In the genomic region with DNA sequence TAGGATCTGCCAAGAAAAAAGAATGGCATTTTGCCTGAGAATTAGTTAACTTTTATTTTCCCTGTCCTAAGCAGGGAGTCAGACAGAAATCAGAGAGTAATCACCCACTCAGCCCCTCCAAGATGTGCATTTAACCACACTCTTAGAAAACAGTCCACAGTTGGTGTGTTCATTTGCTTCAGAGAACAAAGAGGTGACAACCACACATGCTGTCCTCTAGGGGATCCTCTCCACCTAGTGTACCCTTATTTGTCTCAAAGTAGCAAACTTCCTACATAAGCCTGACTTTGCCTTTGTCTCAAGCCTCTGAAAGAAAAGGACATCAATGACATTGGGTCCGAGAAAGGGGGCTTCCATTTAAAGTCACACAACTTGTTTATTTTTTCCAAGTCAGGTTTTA, we compare ENCODE assay signal across 39 cellular contexts.
DNase-seq lines count a peak whose midpoint lies in the region; ATAC-seq, FAIRE-seq and TF ChIP-seq lines count a peak whose summit lies in the region.
"Had no signal": no experiment of that assay in that cellular context is flagged by ENCODE, and none has a peak within 500 bp of the region (broad histone marks: within the 10 kb centered on the region; RNA-seq: fewer than 3 reads in every experiment).

No MANE protein-coding gene starts in this region.

- CTCF ChIA-PET in GM12878 (lab: Yijun Ruan, JAX), result interaction anchor here (0.8 to 1.4 kb wide), 2 partner anchors 12 to 13 kb away, joined by 3 to 4 read pairs; no protein-coding TSS in a partner anchor

- H3K4me1 Mint-ChIP-seq in activated T-cell treated with anti-CD3 and anti-CD28 coated beads, Interleukin-2, amount 50 U/mL, for 72 hours (ENCODE audit: low read depth), result no peaks in the 10 kb centered on the region
- H3K4me1 Mint-ChIP-seq: activated naive CD8-positive, alpha-beta T cell treated with anti-CD3 and anti-CD28 coated beads for 36 hours; IgD-negative memory B cell; immature natural killer cell; T-cell had no signal

- DNase-seq in NCI-H748 (lab: John Stamatoyannopoulos, UW; ENCODE audit: unreplicated experiment), result peak; percentile 54
- no peak for DNase-seq in NCI-H748 treated with DMSO at 0.1 percent for 48 hours (lab: John Stamatoyannopoulos, UW)
- DNase-seq in Karpas-422, result peak; percentile 63
- DNase-seq in GM12878 (ENCODE audit: low read depth, low spot score), result no peak
- DNase-seq in GM19240 (ENCODE audit: insufficient read length, low spot score), result no peak
- DNase-seq in activated T-cell treated with anti-CD3 and anti-CD28 coated beads, Interleukin-2, amount 50 U/mL, for 72 hours, result no peak
- no peak for DNase-seq in NCI-H226
- DNase-seq: 8988T; activated CD4-positive, alpha-beta T cell treated with anti-CD3 and anti-CD28 coated beads, Interleukin-2, amount 50 U/mL, for 1 hour; activated CD4-positive, CD25-positive, alpha-beta regulatory T cell; activated gamma-delta T cell; activated naive CD8-positive, alpha-beta T cell treated with anti-CD3 and anti-CD28 coated beads for 36 hours; activated T-cell treated with anti-CD3 and anti-CD28 coated beads, Interleukin-2, amount 50 U/mL, for 1 hour; aorta; Calu3; DMS79; HCEC 1CT; hypothalamus; immature natural killer cell; left cardiac atrium; NCI-H1105 treated with DMSO at 0.1 percent for 48 hours; NCI-H187 treated with DMSO at 0.1 percent for 48 hours; NCI-H2171; NCI-H524; SIG-M5; spleen; stimulated activated CD4-positive, alpha-beta T cell treated with anti-CD3 and anti-CD28 coated beads, Interleukin-2, amount 100 ng/mL, for 24 hours; T-cell; testis had no signal

- no peak for TF ChIP-seq RAD21 in GM12878 (IDR thresholded peaks at IDR 0.05; ENCODE audit: insufficient read depth, low read depth, low read length)

- H3K27ac ChIP-seq in Karpas-422 (ENCODE audit: low read length) (no peak overlapping the region), GM12878 (ENCODE audit: control insufficient read depth, insufficient read depth) (no peak overlapping the region)
- H3K27ac ChIP-seq: C4-2B, parathyroid adenoma, right atrium auricular region, spleen, testis had no signal

- no peak for TF ChIP-seq CTCF in GM12878 (IDR thresholded peaks at IDR 0.05 in 2 of 3, conservative IDR thresholded peaks at IDR 0.05 in 1 of 3; ENCODE audit: control insufficient read depth in 2 of 3, extremely low read depth in 1 of 3, insufficient read depth in 1 of 3, low read depth in 3 of 3, low read length in 3 of 3)

- H3K9me3 ChIP-seq in Karpas-422 (ENCODE audit: low read length) (peaks cover 8% of the 10 kb centered on the region), GM12878 (replicated peaks; ENCODE audit: control insufficient read depth, insufficient read depth, low read length) (no peaks in the 10 kb centered on the region; the same call in 2 of the 3 replicates), neuron (ENCODE audit: low read length) (no peaks in the 10 kb centered on the region)
- H3K9me3 ChIP-seq: testis had no signal

- peaks cover 18% of the 10 kb centered on the region for H3K27me3 Mint-ChIP-seq in activated T-cell treated with anti-CD3 and anti-CD28 coated beads, Interleukin-2, amount 50 U/mL, for 72 hours (ENCODE audit: low read depth)

- H3K4me2 ChIP-seq in Karpas-422 (ENCODE audit: low read depth, low read length, poor library complexity, severe bottlenecking), result peak overlapping the region; percentile 2
- H3K4me2 ChIP-seq in GM12878 (ENCODE audit: control insufficient read depth, insufficient read depth), result no peak overlapping the region

- POLR2A ChIA-PET in GM12878 (lab: Charles Lee), result no interaction called here

- H3K79me2 ChIP-seq in Karpas-422 (ENCODE audit: low read length), result no peaks in the 10 kb centered on the region
- no peaks in the 10 kb centered on the region for H3K79me2 ChIP-seq in GM12878 (ENCODE audit: control insufficient read depth, insufficient read depth, low read length)
- H3K79me2 ChIP-seq: parathyroid adenoma had no signal

- H3K9me3 Mint-ChIP-seq in activated T-cell treated with anti-CD3 and anti-CD28 coated beads, Interleukin-2, amount 50 U/mL, for 72 hours, result peaks cover 8 to 9% of the 10 kb centered on the region in 2 donors

- no peak overlapping the region for H3K27ac Mint-ChIP-seq in activated T-cell treated with anti-CD3 and anti-CD28 coated beads, Interleukin-2, amount 50 U/mL, for 72 hours
- H3K27ac Mint-ChIP-seq: activated naive CD8-positive, alpha-beta T cell treated with anti-CD3 and anti-CD28 coated beads for 36 hours; IgD-negative memory B cell; immature natural killer cell; stimulated activated naive CD8-positive, alpha-beta T cell treated with anti-CD3 and anti-CD28 coated beads, Interleukin-15, Interleukin-2, amounts not matched to agents 100 ng/mL and 50 ng/mL, for 24 hours; T-cell had no signal

- no peaks in the 10 kb centered on the region for H3K9me2 ChIP-seq in Karpas-422 (replicated peaks; ENCODE audit: insufficient read depth, low read length)

- in situ Hi-C loops in GM12878 (cut with MboI), result loop anchor here (25.0 kb wide), 1 partner anchor 1124 kb away; a partner anchor contains a TSS

- no TSS peak for BruUV-seq in GM12878 (replicated peaks; lab: Mats Ljungman, UMichigan)

- RAD21 ChIA-PET in GM12878 (lab: Charles Lee; ENCODE audit: unreplicated experiment), result no interaction called here

- no peaks in the 10 kb centered on the region for H3K27me3 ChIP-seq in Karpas-422 (ENCODE audit: low read length)
- no peaks in the 10 kb centered on the region for H3K27me3 ChIP-seq in GM12878 (replicated peaks in 1 of 2; ENCODE audit: control insufficient read depth in 2 of 2, insufficient read depth in 2 of 2, low read length in 1 of 2)
- H3K27me3 ChIP-seq in neuron (ENCODE audit: insufficient read depth, low read length), result no peaks in the 10 kb centered on the region
- H3K27me3 ChIP-seq: right atrium auricular region, spleen, testis had no signal

- H3K4me3 Mint-ChIP-seq in activated T-cell treated with anti-CD3 and anti-CD28 coated beads, Interleukin-2, amount 50 U/mL, for 72 hours, result no peak overlapping the region
- H3K4me3 Mint-ChIP-seq: activated naive CD8-positive, alpha-beta T cell treated with anti-CD3 and anti-CD28 coated beads for 36 hours; IgD-negative memory B cell; immature natural killer cell; nephron; stimulated activated naive CD8-positive, alpha-beta T cell treated with anti-CD3 and anti-CD28 coated beads, Interleukin-15, Interleukin-2, amounts not matched to agents 100 ng/mL and 50 ng/mL, for 24 hours; T-cell had no signal

- H3K36me3 ChIP-seq in Karpas-422 (ENCODE audit: insufficient read depth, low read length), result peaks cover 7% of the 10 kb centered on the region; the same call in 1 of the 2 replicates
- no peaks in the 10 kb centered on the region for H3K36me3 ChIP-seq in GM12878 (ENCODE audit: control insufficient read depth in 2 of 2, insufficient read depth in 2 of 2, low read length in 1 of 2)
- H3K36me3 ChIP-seq in neuron (ENCODE audit: insufficient read depth, low read length), result no peaks in the 10 kb centered on the region
- H3K36me3 ChIP-seq: right atrium auricular region, spleen had no signal

- intact Hi-C loops in GM12878 (cut with micrococcal nuclease; ENCODE audit: unreplicated experiment), result no loop called here

- H2AFZ ChIP-seq in Karpas-422 (ENCODE audit: low read length) (peak overlapping the region; percentile 49), GM12878 (ENCODE audit: control insufficient read depth, low read depth, low read length) (no peak overlapping the region), neuron (ENCODE audit: low read depth, low read length) (peak overlapping the region; percentile 63)
- H2AFZ ChIP-seq: parathyroid adenoma had no signal

- ATAC-seq in GM12878, result peak; percentile 69
- ATAC-seq in activated T-cell treated with anti-CD3 and anti-CD28 coated beads, Interleukin-2, amount 50 U/mL, for 72 hours (replicated peaks in 1 of 2), result no peak
- ATAC-seq: left cardiac atrium, T-cell had no signal

- SMC1A ChIA-PET in GM12878 (lab: Charles Lee; ENCODE audit: uncharacterized antibody, unreplicated experiment), result no interaction called here

- H3K4me3 ChIP-seq in Karpas-422 (ENCODE audit: low read length) (no peak overlapping the region), GM12878 (no peak overlapping the region), neuron (ENCODE audit: low read length) (no peak overlapping the region)
- H3K4me3 ChIP-seq: lung, right atrium auricular region, spleen, testis had no signal

- no peak overlapping the region for H3K9ac ChIP-seq in Karpas-422 (ENCODE audit: low read length)
- no peak overlapping the region for H3K9ac ChIP-seq in GM12878 (ENCODE audit: control insufficient read depth, insufficient read depth, low read length)
- H3K9ac ChIP-seq: parathyroid adenoma had no signal

- H4K20me1 ChIP-seq in Karpas-422 (ENCODE audit: insufficient read depth, low read depth, low read length), result no peaks in the 10 kb centered on the region
- H4K20me1 ChIP-seq in GM12878 (ENCODE audit: control insufficient read depth, insufficient read depth), result no peaks in the 10 kb centered on the region

- TF ChIP-seq POLR2A in GM12878 (IDR thresholded peaks at IDR 0.05; ENCODE audit: low read depth, low read length), result no peak

- 100% methylated on average over 1 of the region's 1 CpG for WGBS in GM12878 (ENCODE audit: insufficient coverage, insufficient replicate concordance, low lambda C conversion rate, missing lambda C conversion rate)

- H3K36me3 Mint-ChIP-seq in activated T-cell treated with anti-CD3 and anti-CD28 coated beads, Interleukin-2, amount 50 U/mL, for 72 hours (ENCODE audit: insufficient read depth in 2 of 2), result peaks cover 8 to 12% of the 10 kb centered on the region in 2 donors
- H3K36me3 Mint-ChIP-seq: T-cell had no signal

- FAIRE-seq in GM12878 (lab: Jason Lieb, UNC), result no peak
- FAIRE-seq: bronchial epithelial cell, GM18507 had no signal

- no peak; a peak in 1 of 4 replicates for TF ChIP-seq EP300 in GM12878 (IDR thresholded peaks at IDR 0.05; ENCODE audit: borderline replicate concordance in 1 of 2, control insufficient read depth in 1 of 2, low read depth in 2 of 2, low read length in 2 of 2)

- H3K4me1 ChIP-seq in Karpas-422 (ENCODE audit: low read length) (peaks cover 21% of the 10 kb centered on the region), GM12878 (ENCODE audit: control insufficient read depth, insufficient read depth, low read length) (no peaks in the 10 kb centered on the region), neuron (ENCODE audit: insufficient read depth, low read length) (no peaks in the 10 kb centered on the region)
- H3K4me1 ChIP-seq: parathyroid adenoma, right atrium auricular region, spleen, testis had no signal

TF ChIP-seq in GM12878, 131 proteins besides CTCF, POLR2A, EP300 and RAD21:
- TF ChIP-seq IKZF1 (conservative IDR thresholded peaks at IDR 0.05) (no peak), SMAD1 (IDR thresholded peaks at IDR 0.05; ENCODE audit: low read depth, partially characterized antibody) (no peak), KLF5 (IDR thresholded peaks at IDR 0.05; ENCODE audit: partially characterized antibody) (no peak), FOS (IDR thresholded peaks at IDR 0.05; ENCODE audit: borderline replicate concordance, extremely low read depth, insufficient read length) (no peak), EGR1 (IDR thresholded peaks at IDR 0.05; ENCODE audit: borderline replicate concordance in 1 of 2, low read depth in 2 of 2, low read length in 2 of 2) (no peak), MEF2B (IDR thresholded peaks at IDR 0.05; ENCODE audit: partially characterized antibody, poor library complexity, severe bottlenecking) (peak; percentile 57)

Comparison
In these comparisons a context has a peak if more than half of its experiments do, and no peak if none do; other contexts are left out.
1. DNase-seq: peak in NCI-H748 (single experiment) and Karpas-422 (single experiment); none in NCI-H748 treated with DMSO at 0.1 percent for 48 hours (single experiment), GM12878 (single experiment), GM19240 (single experiment), activated T-cell treated with anti-CD3 and anti-CD28 coated beads, Interleukin-2, amount 50 U/mL, for 72 hours (0 of 2) and NCI-H226 (single experiment).